9 cellular contexts compared by ENCODE assay signal in genomic region chr17:77479372-77479781, GRCh38.
A peak's percentile ranks its signal among the peaks of the same experiment; 100 is the strongest.
DNase-seq lines count a peak whose midpoint lies in the region; ATAC-seq and TF ChIP-seq lines count a peak whose summit lies in the region.
"Had no signal": no experiment of that assay in that cellular context is flagged by ENCODE, and none has a peak within 500 bp of the region (broad histone marks: within the 10 kb centered on the region; RNA-seq: fewer than 3 reads in every experiment).

No MANE protein-coding gene starts in this region.

- H3K9ac ChIP-seq in trophoblast cell (ENCODE audit: low read length), result no peak overlapping the region
- H3K9ac ChIP-seq: GM23248 had no signal

- no peak overlapping the region for H3K18ac ChIP-seq in trophoblast cell (ENCODE audit: low read length)

- H2BK5ac ChIP-seq in trophoblast cell (ENCODE audit: low read depth, low read length, poor library complexity), result no peak overlapping the region

- H2AFZ ChIP-seq in trophoblast cell (ENCODE audit: insufficient read depth, low read length, poor library complexity), result no peak overlapping the region
- H2AFZ ChIP-seq: GM23248 had no signal

- H2BK120ac ChIP-seq in trophoblast cell (ENCODE audit: insufficient read depth, low read length, poor library complexity), result no peak overlapping the region

- peak; percentile 62 for ATAC-seq in CD8-positive, alpha-beta T cell

- H3K79me1 ChIP-seq in trophoblast cell (ENCODE audit: low read length), result peaks cover 33% of the 10 kb centered on the region

- H3K36me3 Mint-ChIP-seq in CD8-positive, alpha-beta T cell, result peaks cover 52% of the 10 kb centered on the region

- no peak overlapping the region for H3K4me2 ChIP-seq in trophoblast cell (ENCODE audit: low read length)

- H3K27me3 ChIP-seq in CD8-positive, alpha-beta T cell (ENCODE audit: insufficient read depth, low read length), result no peaks in the 10 kb centered on the region
- no peaks in the 10 kb centered on the region for H3K27me3 ChIP-seq in trophoblast cell (ENCODE audit: insufficient read depth, low read length)

- peak in 1 of 7 experiments; percentile 73 for DNase-seq in CD8-positive, alpha-beta T cell
- DNase-seq in NCI-H345 (lab: John Stamatoyannopoulos, UW) (peak; percentile 86), epithelial cell of esophagus (ENCODE audit: low read depth) (peak; percentile 48), trophoblast cell (no peak), T-helper 1 cell (no peak), amniotic stem cell (lab: John Stamatoyannopoulos, UW) (no peak), NK-92 (lab: John Stamatoyannopoulos, UW; ENCODE audit: unreplicated experiment) (no peak)
- DNase-seq: GM23248, NCI-H1694 treated with DMSO at 0.1 percent for 48 hours had no signal

- no peak overlapping the region for H3K4me3 Mint-ChIP-seq in CD8-positive, alpha-beta T cell

- peak overlapping the region; percentile 99 for H3K27ac Mint-ChIP-seq in CD8-positive, alpha-beta T cell

- intact Hi-C loops in CD8-positive, alpha-beta T cell (cut with DNase I, micrococcal nuclease), result loop anchor here in 1 of 2 experiments (5.0 kb wide), 2 partner anchors 47 to 147 kb away; no protein-coding TSS in a partner anchor

- H3K36me3 ChIP-seq in CD8-positive, alpha-beta T cell (ENCODE audit: insufficient read depth, low read length), result peaks cover 25% of the 10 kb centered on the region
- H3K36me3 ChIP-seq in trophoblast cell (ENCODE audit: control insufficient read depth in 1 of 2, insufficient read depth in 2 of 2, low read length in 2 of 2), result peaks cover 26 to 27% of the 10 kb centered on the region in 2 experiments

- H2BK12ac ChIP-seq in trophoblast cell (ENCODE audit: low read length), result peak overlapping the region; percentile 27

- no peaks in the 10 kb centered on the region for H3K9me3 ChIP-seq in CD8-positive, alpha-beta T cell (ENCODE audit: low read length)
- peaks cover 4% of the 10 kb centered on the region for H3K9me3 ChIP-seq in trophoblast cell (ENCODE audit: insufficient read depth, low read depth, low read length)

- H3K23ac ChIP-seq in trophoblast cell (ENCODE audit: low read length), result no peak overlapping the region

- no peak overlapping the region for H4K12ac ChIP-seq in trophoblast cell (ENCODE audit: low read depth, low read length)

- no peak overlapping the region for H3K27ac ChIP-seq in CD8-positive, alpha-beta T cell (ENCODE audit: low read depth, low read length)
- H3K27ac ChIP-seq in trophoblast cell (ENCODE audit: low read depth, low read length), result no peak overlapping the region

- H2AK5ac ChIP-seq in trophoblast cell (ENCODE audit: low read length), result peak overlapping the region; percentile 7

- no peaks in the 10 kb centered on the region for H3K27me3 Mint-ChIP-seq in CD8-positive, alpha-beta T cell (ENCODE audit: low read depth)

- WGBS in trophoblast cell (ENCODE audit: extremely low coverage, insufficient coverage, insufficient read length), result no CpG with 5 or more reads among the region's 17 CpGs

- peaks cover 91% of the 10 kb centered on the region for H3K4me1 ChIP-seq in CD8-positive, alpha-beta T cell (ENCODE audit: insufficient read depth, low read length)
- H3K4me1 ChIP-seq in trophoblast cell (ENCODE audit: control insufficient read depth in 1 of 2, insufficient read depth in 2 of 2, low read length in 2 of 2), result peaks cover 48% of the 10 kb centered on the region in 2 experiments

- H3K4me1 Mint-ChIP-seq in CD8-positive, alpha-beta T cell (ENCODE audit: low read depth), result peaks cover 68% of the 10 kb centered on the region

- peak overlapping the region; percentile 36 for H3K14ac ChIP-seq in trophoblast cell (ENCODE audit: low read length)

- peaks cover 23% of the 10 kb centered on the region for H3K79me2 ChIP-seq in trophoblast cell (ENCODE audit: control insufficient read depth, insufficient read depth, low read length, poor library complexity)

- TF ChIP-seq CTCF in CD8-positive, alpha-beta T cell (IDR thresholded peaks at IDR 0.05), result no peak
- TF ChIP-seq CTCF in epithelial cell of esophagus (IDR thresholded peaks at IDR 0.05; ENCODE audit: insufficient read depth, low read depth, low read length, missing control alignments), result no peak

- H3K9me3 Mint-ChIP-seq in CD8-positive, alpha-beta T cell, result no peaks in the 10 kb centered on the region

- H4K8ac ChIP-seq in trophoblast cell (ENCODE audit: low read depth, low read length), result no peak overlapping the region

- peak overlapping the region; percentile 2 for H3K4ac ChIP-seq in trophoblast cell (ENCODE audit: low read depth, low read length)

- no peak overlapping the region for H3K4me3 ChIP-seq in CD8-positive, alpha-beta T cell (ENCODE audit: low read depth, low read length)
- H3K4me3 ChIP-seq in epithelial cell of esophagus (ENCODE audit: low read length), result no peak overlapping the region
- no peak overlapping the region for H3K4me3 ChIP-seq in trophoblast cell (ENCODE audit: low read depth, low read length)
- H3K4me3 ChIP-seq: GM23248 had no signal

- POLR2A ChIA-PET in CD8-positive, alpha-beta T cell (lab: Charles Lee), result interaction anchor here (1.6 to 2.6 kb wide), 2 partner anchors 32 to 39 kb away, joined by 3 to 8 read pairs; no protein-coding TSS in a partner anchor

- H4K91ac ChIP-seq in trophoblast cell (ENCODE audit: low read depth, low read length), result peak overlapping the region; percentile 57

- CTCF ChIA-PET in CD8-positive, alpha-beta T cell (lab: Charles Lee), result no interaction called here

Comparison
In these comparisons a context has a peak if more than half of its experiments do, and no peak if none do; other contexts are left out.
1. DNase-seq: peak in NCI-H345 (single experiment) and epithelial cell of esophagus (single experiment); none in trophoblast cell (0 of 2), T-helper 1 cell (0 of 5), amniotic stem cell (single experiment) and NK-92 (single experiment).